In the genomic region with DNA sequence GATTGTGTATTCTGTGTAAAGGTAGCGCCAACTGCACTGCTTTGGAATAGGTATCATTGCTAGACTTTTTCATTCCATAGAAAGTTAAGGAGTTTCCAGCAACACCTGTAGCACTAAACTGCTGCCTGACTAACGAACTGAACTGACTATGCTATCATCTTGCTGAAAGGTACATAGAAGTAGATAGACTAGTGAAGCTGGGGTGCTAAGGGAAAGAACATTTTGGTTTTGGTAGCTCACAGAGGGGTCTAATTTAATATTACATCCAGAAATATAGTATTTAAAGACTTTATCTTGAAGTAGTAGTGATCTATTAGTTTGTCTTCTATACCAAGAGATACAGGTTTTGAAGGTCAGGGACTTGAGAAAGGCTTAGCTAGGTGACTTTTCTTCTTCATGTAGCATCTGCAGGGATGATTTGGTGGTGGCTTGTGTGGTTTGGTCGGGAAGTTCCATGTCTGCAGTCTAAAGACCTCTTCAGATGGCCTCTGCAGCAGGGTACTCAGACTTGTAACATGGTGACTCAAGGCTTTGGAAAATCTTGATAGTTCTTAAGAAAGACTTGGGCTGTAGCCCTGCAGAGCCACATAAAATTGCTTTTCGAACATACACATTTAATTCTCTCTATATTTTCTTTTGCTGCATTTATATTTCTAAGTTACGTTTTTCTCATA, we compare ENCODE assay signal across 8 cellular contexts. TPM values are rescaled to one million over a fixed set of nuclear protein-coding genes. Genes with fewer than 3 reads are reported as not detected.
A peak's percentile ranks its signal among the peaks of the same experiment; 100 is the strongest.
DNase-seq lines count a peak whose midpoint lies in the region; ATAC-seq, FAIRE-seq and TF ChIP-seq lines count a peak whose summit lies in the region.

No MANE protein-coding gene starts in this region.

- POLR2A ChIA-PET in HEK293 (lab: Yijun Ruan, JAX) = interaction anchor here (2.3 kb wide), 1 partner anchor 10 kb away, joined by 11 read pairs; the partner anchor contains the start of gene SENP6

- TF ChIP-seq POLR2A in right lobe of liver (IDR thresholded peaks at IDR 0.05) = no peak

- peaks cover 60% of the 10 kb centered on the region for H4K20me1 ChIP-seq in neural progenitor cell (ENCODE audit: low read depth)

- ATAC-seq in CD4-positive, CD25-positive, alpha-beta regulatory T cell (ENCODE audit: low read depth in 2 of 2) = no peak
- ATAC-seq in right lobe of liver = no peak

- no peak overlapping the region for H3K27ac ChIP-seq in CD4-positive, CD25-positive, alpha-beta regulatory T cell (ENCODE audit: insufficient read depth, low read length, poor library complexity, severe bottlenecking)
- H3K27ac ChIP-seq in HEK293 (ENCODE audit: extremely low read depth, low read depth, low read length) = no peak overlapping the region
- peak overlapping the region; percentile 33 for H3K27ac ChIP-seq in neural progenitor cell
- H3K27ac ChIP-seq in right lobe of liver = no peak overlapping the region

- no peaks in the 10 kb centered on the region for H3K9me3 ChIP-seq in CD4-positive, CD25-positive, alpha-beta regulatory T cell (ENCODE audit: control insufficient read depth in 2 of 2, low read length in 2 of 2)
- H3K9me3 ChIP-seq in HEK293 (ENCODE audit: control insufficient read depth, insufficient read depth, low read depth, low read length) (no peaks in the 10 kb centered on the region), neural progenitor cell (ENCODE audit: low read depth) (no peaks in the 10 kb centered on the region), right lobe of liver (no peaks in the 10 kb centered on the region)

- H3K27me3 ChIP-seq in CD4-positive, CD25-positive, alpha-beta regulatory T cell (ENCODE audit: control insufficient read depth, insufficient read depth, low read length) = no peaks in the 10 kb centered on the region
- no peaks in the 10 kb centered on the region for H3K27me3 ChIP-seq in neural progenitor cell
- no peaks in the 10 kb centered on the region for H3K27me3 ChIP-seq in right lobe of liver

- H3K36me3 Mint-ChIP-seq in CD4-positive, CD25-positive, alpha-beta regulatory T cell = peaks cover 10% of the 10 kb centered on the region
- peaks cover 55% of the 10 kb centered on the region for H3K36me3 Mint-ChIP-seq in neural progenitor cell

- WGBS in right lobe of liver (ENCODE audit: insufficient coverage, low coverage, low lambda C conversion rate, missing lambda C conversion rate) = 78% methylated on average over 5 of the region's 5 CpGs

- DNase-seq in CD4-positive, CD25-positive, alpha-beta regulatory T cell = peak in 1 of 3 donors; percentile 24
- peak; percentile 37 to 44 for DNase-seq in activated CD4-positive, alpha-beta T cell treated with anti-CD3 and anti-CD28 coated beads, Interleukin-2, amount 50 U/mL, for 4 hours
- DNase-seq in neural progenitor cell (ENCODE audit: low spot score) (no peak), NCI-H1930 (lab: John Stamatoyannopoulos, UW) (no peak), frontal cortex (ENCODE audit: low spot score in 2 of 2) (no peak), right lobe of liver (no peak), NCI-H187 (lab: John Stamatoyannopoulos, UW) (no peak)

- peaks cover 41 to 94% (median 80%) of the 10 kb centered on the region in 4 donors for H3K4me1 Mint-ChIP-seq in CD4-positive, CD25-positive, alpha-beta regulatory T cell
- peaks cover under 1% of the 10 kb centered on the region for H3K4me1 Mint-ChIP-seq in neural progenitor cell

- no peak overlapping the region for H3K9ac ChIP-seq in neural progenitor cell

- H2AFZ ChIP-seq in neural progenitor cell (replicated peaks) = no peak overlapping the region

- intact Hi-C loops in right lobe of liver (cut with DNase I) = no loop called here

- no peaks in the 10 kb centered on the region for H3K36me3 ChIP-seq in CD4-positive, CD25-positive, alpha-beta regulatory T cell (ENCODE audit: control insufficient read depth, insufficient read depth, low read length)
- H3K36me3 ChIP-seq in HEK293 (ENCODE audit: control insufficient read depth in 2 of 2, insufficient read depth in 1 of 2, low read length in 2 of 2) = no peaks in the 10 kb centered on the region
- H3K36me3 ChIP-seq in neural progenitor cell = no peaks in the 10 kb centered on the region
- no peaks in the 10 kb centered on the region for H3K36me3 ChIP-seq in right lobe of liver

- peaks cover 100% of the 10 kb centered on the region for H3K79me2 ChIP-seq in neural progenitor cell (ENCODE audit: low read depth)

- H3K4me1 ChIP-seq in CD4-positive, CD25-positive, alpha-beta regulatory T cell (ENCODE audit: control insufficient read depth, insufficient read depth, low read length, poor library complexity, severe bottlenecking) = peaks cover 53% of the 10 kb centered on the region
- peaks cover 21% of the 10 kb centered on the region for H3K4me1 ChIP-seq in HEK293 (ENCODE audit: control insufficient read depth, insufficient read depth, low read length)
- H3K4me1 ChIP-seq in neural progenitor cell = peaks cover 18% of the 10 kb centered on the region
- peaks cover 0 to 16% (median 4%) of the 10 kb centered on the region in 4 donors for H3K4me1 ChIP-seq in right lobe of liver

- peak overlapping the region; percentile 49 to 76 (median 73) for H3K4me3 Mint-ChIP-seq in CD4-positive, CD25-positive, alpha-beta regulatory T cell
- no peak overlapping the region for H3K4me3 Mint-ChIP-seq in neural progenitor cell

- no peaks in the 10 kb centered on the region for H3F3A ChIP-seq in neural progenitor cell (ENCODE audit: low read depth)

- peak overlapping the region; percentile 51 for H3K4me3 ChIP-seq in CD4-positive, CD25-positive, alpha-beta regulatory T cell (ENCODE audit: low read depth, low read length)
- no peak overlapping the region for H3K4me3 ChIP-seq in HEK293 (ENCODE audit: low read depth, low read length)
- no peak overlapping the region for H3K4me3 ChIP-seq in neural progenitor cell
- no peak overlapping the region for H3K4me3 ChIP-seq in right lobe of liver

- CTCF ChIA-PET in HEK293 (lab: Yijun Ruan, JAX) = no interaction called here

- FAIRE-seq in frontal cortex (lab: Jason Lieb, UNC) = no peak

- peaks cover 0 to 1% (median 0%) of the 10 kb centered on the region in 7 donors for H3K9me3 Mint-ChIP-seq in CD4-positive, CD25-positive, alpha-beta regulatory T cell
- H3K9me3 Mint-ChIP-seq in neural progenitor cell = peaks cover 48% of the 10 kb centered on the region

- TF ChIP-seq CTCF in HEK293 (tag by site-specific recombination; IDR thresholded peaks at IDR 0.05) (no peak), neural progenitor cell (IDR thresholded peaks at IDR 0.05) (no peak), right lobe of liver (IDR thresholded peaks at IDR 0.05) (no peak)

- H3K4me2 ChIP-seq in neural progenitor cell = no peak overlapping the region

- H3K27ac Mint-ChIP-seq in CD4-positive, CD25-positive, alpha-beta regulatory T cell = peak overlapping the region; percentile 42 to 83 (median 64)
- no peak overlapping the region for H3K27ac Mint-ChIP-seq in neural progenitor cell

- no peaks in the 10 kb centered on the region for H3K27me3 Mint-ChIP-seq in CD4-positive, CD25-positive, alpha-beta regulatory T cell
- H3K27me3 Mint-ChIP-seq in neural progenitor cell (ENCODE audit: insufficient read depth, low read depth) = no peaks in the 10 kb centered on the region

TF ChIP-seq in HEK293, 187 proteins besides CTCF, POLR2A, EP300 and RAD21:
- TF ChIP-seq ZNF416 (tag by site-specific recombination; IDR thresholded peaks at IDR 0.05) = no peak
- TF ChIP-seq SCRT2 (tag by site-specific recombination; IDR thresholded peaks at IDR 0.05) = peak; percentile 76
- TF ChIP-seq KLF1 (tag by site-specific recombination; IDR thresholded peaks at IDR 0.05) = no peak
- TF ChIP-seq MEIS1 (CRISPR knock-in tag; IDR thresholded peaks at IDR 0.05; ENCODE audit: borderline replicate concordance) = no peak
- TF ChIP-seq ZNF37A (tag by site-specific recombination; IDR thresholded peaks at IDR 0.05) = no peak
TF ChIP-seq in HEK293: peak in this region for 1.

RNA-seq across cellular contexts. Expression of gene SENP6, which starts 10.2 kb away (rescaled TPM):
- total RNA-seq in CD4-positive, CD25-positive, alpha-beta regulatory T cell = 99.4 TPM
- polyA plus RNA-seq in CD4-positive, CD25-positive, alpha-beta regulatory T cell = 10 to 100 TPM; 35.1 to 52.9 (median 39.9) TPM
- total RNA-seq in neural progenitor cell (ENCODE audit: low replicate concordance) (108 and 202 TPM in 2 replicates), frontal cortex (307 TPM), right lobe of liver (10 to 100 TPM; 21.8 to 43.4 (median 31.6) TPM)

Comparison
In these comparisons a context has a peak if more than half of its experiments do, and no peak if none do; other contexts are left out.
1. DNase-seq: peak in activated CD4-positive, alpha-beta T cell treated with anti-CD3 and anti-CD28 coated beads, Interleukin-2, amount 50 U/mL, for 4 hours (2 of 2); none in neural progenitor cell (single experiment), NCI-H1930 (0 of 2), frontal cortex (0 of 2), right lobe of liver (0 of 3) and NCI-H187 (0 of 2).